In the genomic region with DNA sequence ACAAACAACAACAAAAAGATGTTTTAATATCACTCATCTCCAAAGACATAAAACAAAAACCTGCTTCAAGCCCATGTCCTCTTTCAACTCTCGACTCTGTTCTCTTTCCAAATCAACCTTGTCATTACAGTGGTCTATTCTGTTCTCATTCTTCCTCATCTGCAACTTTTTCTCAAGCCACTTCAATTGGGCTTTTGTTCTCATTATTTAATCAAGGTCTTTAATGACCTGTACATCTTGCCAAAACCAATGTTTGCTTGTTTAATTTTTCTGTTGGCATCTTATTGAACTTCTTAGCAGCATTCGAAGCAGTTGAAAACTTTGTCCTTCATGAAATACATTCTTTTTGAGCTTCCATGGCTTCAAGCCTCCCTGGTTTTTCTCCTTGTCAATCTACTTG, we compare ENCODE assay signal across 26 cellular contexts.
DNase-seq lines count a peak whose midpoint lies in the region; ATAC-seq and TF ChIP-seq lines count a peak whose summit lies in the region.
"Had no signal": no experiment of that assay in that cellular context is flagged by ENCODE, and none has a peak within 500 bp of the region (broad histone marks: within the 10 kb centered on the region; RNA-seq: fewer than 3 reads in every experiment).

No MANE protein-coding gene starts in this region.

- no peaks in the 10 kb centered on the region for H3K27me3 Mint-ChIP-seq in stimulated activated memory B cell treated with anti-CD40 and anti-IgM and Interleukin-4, amounts not matched to agents 10 μg/mL and 1 μg/mL and 100 μg/mL, for 72 hours
- H3K27me3 Mint-ChIP-seq: T-cell had no signal

- no peak overlapping the region for H3K4me3 ChIP-seq in LNCaP clone FGC (ENCODE audit: low read depth, low read length)
- H3K4me3 ChIP-seq: HAP-1, PC-9, SJCRH30 had no signal

- TF ChIP-seq CTCF in C4-2B (conservative IDR thresholded peaks at IDR 0.05) (no peak), LNCaP clone FGC (IDR thresholded peaks at IDR 0.05; ENCODE audit: control insufficient read depth, extremely low read depth, insufficient read depth) (no peak)

- peaks cover 15% of the 10 kb centered on the region for H3K4me1 Mint-ChIP-seq in stimulated activated memory B cell treated with anti-CD40 and anti-IgM and Interleukin-4, amounts not matched to agents 10 μg/mL and 1 μg/mL and 100 μg/mL, for 72 hours
- H3K4me1 Mint-ChIP-seq: CD4-positive, CD25-positive, alpha-beta regulatory T cell had no signal

- DNase-seq in LNCaP clone FGC (ENCODE audit: low read depth) (peak; percentile 85), foreskin melanocyte (peak; percentile 40), NCI-H1092 treated with DMSO at 0.1 percent for 48 hours (lab: John Stamatoyannopoulos, UW) (no peak), DMS53 treated with DMSO at 0.1 percent for 48 hours (lab: John Stamatoyannopoulos, UW; ENCODE audit: unreplicated experiment) (no peak)
- DNase-seq: ACHN; CD4-positive, CD25-positive, alpha-beta regulatory T cell; COR-L47; DMS53; GOT3; HFFc6; Karpas-422; MV-4-11; NCI-H1105 treated with DMSO at 0.1 percent for 48 hours; NCI-H146; NCI-H1930; NCI-H2107; NCI-H524; NCI-H774; PC-9; SJCRH30; T-cell had no signal

- H3K27ac Mint-ChIP-seq in stimulated activated memory B cell treated with anti-CD40 and anti-IgM and Interleukin-4, amounts not matched to agents 10 μg/mL and 1 μg/mL and 100 μg/mL, for 72 hours = peak overlapping the region; percentile 46
- H3K27ac Mint-ChIP-seq: CD4-positive, CD25-positive, alpha-beta regulatory T cell; HFFc6; T-cell had no signal

- ATAC-seq in stimulated activated memory B cell treated with anti-CD40 and anti-IgM and Interleukin-4, amounts not matched to agents 10 μg/mL and 1 μg/mL and 100 μg/mL, for 72 hours = no peak
- ATAC-seq in HG02884 (IDR thresholded peaks at IDR 0.05; ENCODE audit: unreplicated experiment) = no peak
- ATAC-seq: Right ventricle myocardium inferior, T-cell had no signal

- peak overlapping the region; percentile 80 for H3K27ac ChIP-seq in C4-2B
- H3K27ac ChIP-seq: PC-9, SJCRH30 had no signal

- H3K36me3 Mint-ChIP-seq in stimulated activated memory B cell treated with anti-CD40 and anti-IgM and Interleukin-4, amounts not matched to agents 10 μg/mL and 1 μg/mL and 100 μg/mL, for 72 hours = no peaks in the 10 kb centered on the region
- H3K36me3 Mint-ChIP-seq: CD4-positive, CD25-positive, alpha-beta regulatory T cell; T-cell had no signal

- H3K9me3 Mint-ChIP-seq in stimulated activated memory B cell treated with anti-CD40 and anti-IgM and Interleukin-4, amounts not matched to agents 10 μg/mL and 1 μg/mL and 100 μg/mL, for 72 hours = no peaks in the 10 kb centered on the region
- H3K9me3 Mint-ChIP-seq: HFFc6, T-cell had no signal

- no peak overlapping the region for H3K4me3 Mint-ChIP-seq in stimulated activated memory B cell treated with anti-CD40 and anti-IgM and Interleukin-4, amounts not matched to agents 10 μg/mL and 1 μg/mL and 100 μg/mL, for 72 hours
- H3K4me3 Mint-ChIP-seq: CD4-positive, CD25-positive, alpha-beta regulatory T cell; HFFc6; T-cell had no signal

Comparison
In these comparisons a context has a peak if more than half of its experiments do, and no peak if none do; other contexts are left out.
1. DNase-seq: peak in LNCaP clone FGC (single experiment) and foreskin melanocyte (single experiment); none in NCI-H1092 treated with DMSO at 0.1 percent for 48 hours (single experiment) and DMS53 treated with DMSO at 0.1 percent for 48 hours (single experiment).